ENCODE assay signal across 9 cellular contexts in the genomic region with DNA sequence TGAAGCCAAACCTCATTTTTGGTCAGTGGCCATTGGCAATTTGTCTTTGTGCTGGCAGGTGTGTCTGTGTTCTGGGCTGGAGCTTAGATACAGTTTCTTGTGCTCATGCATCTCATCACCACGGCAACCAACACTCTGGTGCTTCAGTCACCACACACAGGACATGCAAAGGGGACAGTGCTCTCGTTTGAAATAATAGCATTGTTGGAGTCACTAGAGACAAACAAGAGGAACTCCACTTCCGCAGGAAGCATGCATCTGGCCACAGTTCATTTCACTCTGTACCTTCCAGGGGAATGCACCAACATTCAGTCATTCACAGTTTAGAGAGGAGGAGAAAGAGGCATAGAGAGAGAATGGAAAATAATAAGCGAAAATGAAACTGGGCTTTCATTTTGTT.
DNase-seq lines count a peak whose midpoint lies in the region; ATAC-seq and TF ChIP-seq lines count a peak whose summit lies in the region.
"Had no signal": no experiment of that assay in that cellular context is flagged by ENCODE, and none has a peak within 500 bp of the region (broad histone marks: within the 10 kb centered on the region; RNA-seq: fewer than 3 reads in every experiment).

No MANE protein-coding gene starts in this region.

- intact Hi-C loops in aorta (cut with DNase I) = no loop called here
- intact Hi-C loops in MCF 10A (cut with micrococcal nuclease) = no loop called here

- DNase-seq in Ammon's horn (ENCODE audit: low spot score) (peak; percentile 66), aorta (no peak), glomerular visceral epithelial cell (ENCODE audit: extremely low spot score) (no peak), NCI-H446 (lab: John Stamatoyannopoulos, UW) (no peak), MCF 10A (ENCODE audit: unreplicated experiment) (no peak)
- DNase-seq: heart left ventricle had no signal

- no peak overlapping the region for H3K4me3 Mint-ChIP-seq in activated T-helper 17 cell treated with anti-CD3 and anti-CD28 coated beads, Interleukin-2, amount 50 U/mL, for 72 hours
- no peak overlapping the region for H3K4me3 Mint-ChIP-seq in MCF 10A (ENCODE audit: unreplicated experiment)

- H3K27ac Mint-ChIP-seq in activated T-helper 17 cell treated with anti-CD3 and anti-CD28 coated beads, Interleukin-2, amount 50 U/mL, for 72 hours = no peak overlapping the region
- no peak overlapping the region for H3K27ac Mint-ChIP-seq in MCF 10A (ENCODE audit: low read depth, unreplicated experiment)

- H3K4me1 Mint-ChIP-seq in activated T-helper 17 cell treated with anti-CD3 and anti-CD28 coated beads, Interleukin-2, amount 50 U/mL, for 72 hours = peaks cover 11% of the 10 kb centered on the region
- H3K4me1 Mint-ChIP-seq in MCF 10A (ENCODE audit: insufficient read depth, unreplicated experiment) = no peaks in the 10 kb centered on the region

- no peaks in the 10 kb centered on the region for H3K36me3 Mint-ChIP-seq in activated T-helper 17 cell treated with anti-CD3 and anti-CD28 coated beads, Interleukin-2, amount 50 U/mL, for 72 hours (ENCODE audit: low read depth)
- peaks cover 4% of the 10 kb centered on the region for H3K36me3 Mint-ChIP-seq in MCF 10A (ENCODE audit: insufficient read depth, unreplicated experiment)

- H3K9me3 Mint-ChIP-seq in activated T-helper 17 cell treated with anti-CD3 and anti-CD28 coated beads, Interleukin-2, amount 50 U/mL, for 72 hours = no peaks in the 10 kb centered on the region
- H3K9me3 Mint-ChIP-seq in MCF 10A (ENCODE audit: unreplicated experiment) = no peaks in the 10 kb centered on the region

- no peak for TF ChIP-seq CTCF in MCF 10A (IDR thresholded peaks at IDR 0.05; ENCODE audit: unreplicated experiment)

- H3K27ac ChIP-seq in aorta (ENCODE audit: low read depth in 1 of 2, low read length in 2 of 2) = no peak overlapping the region

- 43 to 46% methylated on average over 4 of the region's 4 CpGs for WGBS in aorta, 2 donors

- peak; percentile 97 for ATAC-seq in GM18907 (IDR thresholded peaks at IDR 0.05; ENCODE audit: unreplicated experiment)
- ATAC-seq in HG03025 (IDR thresholded peaks at IDR 0.05; ENCODE audit: low FRiP score, unreplicated experiment) = peak; percentile 94
- ATAC-seq in activated T-helper 17 cell treated with anti-CD3 and anti-CD28 coated beads, Interleukin-2, amount 50 U/mL, for 72 hours (replicated peaks) = peak; percentile 86
- ATAC-seq in aorta (ENCODE audit: low FRiP score) = peak; percentile 24

- BruUV-seq in MCF 10A (replicated peaks; lab: Mats Ljungman, UMichigan) = no TSS peak

- H3K4me1 ChIP-seq in aorta (ENCODE audit: control insufficient read depth in 1 of 2, insufficient read depth in 2 of 2, low read length in 2 of 2) = no peaks in the 10 kb centered on the region

- no peak overlapping the region for H3K4me3 ChIP-seq in aorta (ENCODE audit: low read length in 2 of 2)
- H3K4me3 ChIP-seq: heart left ventricle had no signal

- no peaks in the 10 kb centered on the region for H3K9me3 ChIP-seq in aorta (ENCODE audit: control insufficient read depth, low read length)
- H3K9me3 ChIP-seq: heart left ventricle had no signal

- peaks cover 0 to 2% of the 10 kb centered on the region in 2 donors for H3K36me3 ChIP-seq in aorta (ENCODE audit: control insufficient read depth in 1 of 2, insufficient read depth in 2 of 2, low read length in 1 of 2)

- peaks cover 7% of the 10 kb centered on the region for H3K27me3 Mint-ChIP-seq in activated T-helper 17 cell treated with anti-CD3 and anti-CD28 coated beads, Interleukin-2, amount 50 U/mL, for 72 hours
- no peaks in the 10 kb centered on the region for H3K27me3 Mint-ChIP-seq in MCF 10A (ENCODE audit: insufficient read depth, unreplicated experiment)

- H3K27me3 ChIP-seq in aorta (ENCODE audit: control insufficient read depth in 1 of 2, insufficient read depth in 2 of 2, low read length in 1 of 2) = no peaks in the 10 kb centered on the region
- H3K27me3 ChIP-seq: heart left ventricle had no signal

- CTCF ChIA-PET in MCF 10A (lab: Yijun Ruan, JAX) = interaction anchor here (0.7 kb wide), 1 partner anchor 1994 kb away, joined by 3 read pairs; no protein-coding TSS in a partner anchor

- POLR2A ChIA-PET in MCF 10A (lab: Yijun Ruan, JAX) = no interaction called here

Comparison
In these comparisons a context has a peak if more than half of its experiments do, and no peak if none do; other contexts are left out.
1. ATAC-seq: peak in every context shown above with its lines; median percentile 97 in GM18907; 94 in HG03025; 86 in activated T-helper 17 cell treated with anti-CD3 and anti-CD28 coated beads, Interleukin-2, amount 50 U/mL, for 72 hours; 24 in aorta.